12 cellular contexts compared by ENCODE assay signal in genomic region chr17:74768763-74769114, GRCh38. TPM values are rescaled to one million over a fixed set of nuclear protein-coding genes. Genes with fewer than 3 reads are reported as not detected.
A peak's percentile ranks its signal among the peaks of the same experiment; 100 is the strongest.
DNase-seq lines count a peak whose midpoint lies in the region; ATAC-seq and TF ChIP-seq lines count a peak whose summit lies in the region.
"Had no signal": no experiment of that assay in that cellular context is flagged by ENCODE, and none has a peak within 500 bp of the region (broad histone marks: within the 10 kb centered on the region; RNA-seq: fewer than 3 reads in every experiment).

No MANE protein-coding gene starts in this region.

- H3K36me3 Mint-ChIP-seq in MCF 10A (ENCODE audit: insufficient read depth, unreplicated experiment), result peaks cover 56% of the 10 kb centered on the region
- peaks cover 66% of the 10 kb centered on the region for H3K36me3 Mint-ChIP-seq in central memory CD8-positive, alpha-beta T cell (ENCODE audit: insufficient read depth)

- H3K9ac ChIP-seq in mammary epithelial cell (ENCODE audit: insufficient read depth, low read length), result no peak overlapping the region
- peak overlapping the region; percentile 15 for H3K9ac ChIP-seq in mucosa of stomach (ENCODE audit: low read length)

- in situ Hi-C loops in mammary epithelial cell (cut with MboI; ENCODE audit: low sequenced_read_pairs in 2 of 2), result no loop called here

- H3K27ac ChIP-seq in mammary epithelial cell (ENCODE audit: insufficient read depth, low read depth, low read length), result no peak overlapping the region
- H3K27ac ChIP-seq: brain microvascular endothelial cell had no signal

- H3K4me1 Mint-ChIP-seq in MCF 10A (ENCODE audit: insufficient read depth, unreplicated experiment), result peaks cover 16% of the 10 kb centered on the region
- H3K4me1 Mint-ChIP-seq in central memory CD8-positive, alpha-beta T cell, result peaks cover 40% of the 10 kb centered on the region

- H3K4me1 ChIP-seq in mammary epithelial cell (ENCODE audit: insufficient read depth, low read length), result peaks cover 6% of the 10 kb centered on the region
- peaks cover 28% of the 10 kb centered on the region for H3K4me1 ChIP-seq in mucosa of stomach (ENCODE audit: control insufficient read depth, insufficient read depth, low read length)

- H3K27me3 ChIP-seq in mammary epithelial cell (ENCODE audit: insufficient read depth, low read length) (no peaks in the 10 kb centered on the region), mucosa of stomach (ENCODE audit: control insufficient read depth, insufficient read depth, low read length) (no peaks in the 10 kb centered on the region)
- H3K27me3 ChIP-seq: brain microvascular endothelial cell had no signal

- no peaks in the 10 kb centered on the region for H3K9me3 ChIP-seq in mammary epithelial cell (replicated peaks; ENCODE audit: insufficient read depth, low read length)
- H3K9me3 ChIP-seq in mucosa of stomach (ENCODE audit: control insufficient read depth, low read length), result no peaks in the 10 kb centered on the region
- H3K9me3 ChIP-seq: gastroesophageal sphincter had no signal

- H3K9me3 Mint-ChIP-seq in MCF 10A (ENCODE audit: unreplicated experiment), result no peaks in the 10 kb centered on the region
- H3K9me3 Mint-ChIP-seq in central memory CD8-positive, alpha-beta T cell, result no peaks in the 10 kb centered on the region

- H4K20me1 ChIP-seq in mammary epithelial cell (ENCODE audit: insufficient read depth, low read length), result no peaks in the 10 kb centered on the region

- H3K36me3 ChIP-seq in mammary epithelial cell (ENCODE audit: insufficient read depth, low read length) (peaks cover 19% of the 10 kb centered on the region), mucosa of stomach (ENCODE audit: control insufficient read depth, insufficient read depth, low read length) (peaks cover 27% of the 10 kb centered on the region)

- POLR2A ChIA-PET in MCF 10A (lab: Yijun Ruan, JAX), result interaction anchor here (0.9 to 3.0 kb wide), 4 partner anchors 11 to 24 kb away, joined by 4 to 18 read pairs (median 8); no protein-coding TSS in a partner anchor

- no peak overlapping the region for H3K4me3 Mint-ChIP-seq in MCF 10A (ENCODE audit: unreplicated experiment)
- H3K4me3 Mint-ChIP-seq in central memory CD8-positive, alpha-beta T cell, result no peak overlapping the region

- H3K27ac Mint-ChIP-seq in MCF 10A (ENCODE audit: low read depth, unreplicated experiment), result peak overlapping the region; percentile 61
- H3K27ac Mint-ChIP-seq in central memory CD8-positive, alpha-beta T cell (ENCODE audit: low read depth), result peak overlapping the region; percentile 92

- peaks cover 5% of the 10 kb centered on the region for H3K79me2 ChIP-seq in mammary epithelial cell (ENCODE audit: insufficient read depth, low read length)

- no peak overlapping the region for H2AFZ ChIP-seq in mammary epithelial cell (ENCODE audit: low read depth, low read length)

- no peak overlapping the region for H3K4me2 ChIP-seq in mammary epithelial cell (ENCODE audit: insufficient read depth, low read depth, low read length)

- ATAC-seq in central memory CD8-positive, alpha-beta T cell (replicated peaks; ENCODE audit: extremely low read depth, poor library complexity, severe bottlenecking), result no peak
- no peak for ATAC-seq in HG02840 (IDR thresholded peaks at IDR 0.05; ENCODE audit: low FRiP score, unreplicated experiment)
- ATAC-seq: gastroesophageal sphincter had no signal

- CTCF ChIA-PET in MCF 10A (lab: Yijun Ruan, JAX), result interaction anchor here (4.0 to 5.3 kb wide), 2 partner anchors 11 to 23 kb away, joined by 60 to 74 read pairs; no protein-coding TSS in a partner anchor
- CTCF ChIA-PET in mammary epithelial cell (lab: Charles Lee; ENCODE audit: low non-redundant PET), result no interaction called here

- H3K4me3 ChIP-seq in mammary epithelial cell (replicated peaks in 1 of 3; ENCODE audit: insufficient read depth in 1 of 3, low read depth in 2 of 3, low read length in 3 of 3) (no peak overlapping the region), mucosa of stomach (ENCODE audit: low read length) (no peak overlapping the region)
- H3K4me3 ChIP-seq: gastroesophageal sphincter had no signal

- TF ChIP-seq CTCF in MCF 10A (IDR thresholded peaks at IDR 0.05; ENCODE audit: unreplicated experiment) (no peak), mammary epithelial cell (conservative IDR thresholded peaks at IDR 0.05 in 1 of 2, IDR thresholded peaks at IDR 0.05 in 1 of 2; ENCODE audit: extremely low read depth in 1 of 2, insufficient read depth in 1 of 2, low read depth in 1 of 2, low read length in 2 of 2) (no peak)

- dilution Hi-C loops in mammary epithelial cell (cut with HindIII; ENCODE audit: low sequenced_read_pairs), result no loop called here

- no peaks in the 10 kb centered on the region for H3K27me3 Mint-ChIP-seq in MCF 10A (ENCODE audit: insufficient read depth, unreplicated experiment)
- no peaks in the 10 kb centered on the region for H3K27me3 Mint-ChIP-seq in central memory CD8-positive, alpha-beta T cell

- BruUV-seq in MCF 10A (replicated peaks; lab: Mats Ljungman, UMichigan), result TSS peak; percentile 55
- no TSS peak for BruUV-seq in mammary epithelial cell (replicated peaks; lab: Mats Ljungman, UMichigan)

- 85% methylated on average over 7 of the region's 7 CpGs for WGBS in mammary epithelial cell (ENCODE audit: low coverage, missing lambda C conversion rate)

- DNase-seq in MCF 10A (ENCODE audit: unreplicated experiment) (no peak), mammary epithelial cell (no peak), NCI-H2196 (lab: John Stamatoyannopoulos, UW; ENCODE audit: unreplicated experiment) (no peak), GM03348 (ENCODE audit: low spot score) (no peak)
- DNase-seq in central memory CD8-positive, alpha-beta T cell (ENCODE audit: low spot score in 2 of 2), result no peak
- no peak for DNase-seq in activated effector memory CD4-positive, alpha-beta T cell treated with Interleukin-2 at 50 U/mL for 16 hours
- DNase-seq: AML-193, brain microvascular endothelial cell, MM.1S had no signal

- intact Hi-C loops in MCF 10A (cut with micrococcal nuclease) (no loop called here), mammary epithelial cell (cut with micrococcal nuclease) (no loop called here)

RNA-seq across cellular contexts. Expression of gene NAT9, which starts 7.4 kb away (rescaled TPM):
- 58.1 and 64.8 TPM in 2 replicates for total RNA-seq in MCF 10A (2022)
- total RNA-seq in mammary epithelial cell, result 10 to 100 TPM; 24.7 to 76.5 TPM
- 37.3 TPM for polyA plus RNA-seq in mammary epithelial cell
- 4.1 TPM for polyA minus RNA-seq in mammary epithelial cell

RNA-seq across cellular contexts. Expression of gene NHERF1, which starts 20.3 kb away (rescaled TPM):
- total RNA-seq in MCF 10A (2022) (23.9 and 25.3 TPM in 2 replicates), mammary epithelial cell (10 to 100 TPM in 1 of 2 donors, 1 to 10 TPM in 1; 5.8 to 24.6 TPM)
- polyA plus RNA-seq in mammary epithelial cell, result 36.3 TPM
- 59.6 TPM for polyA minus RNA-seq in mammary epithelial cell

RNA-seq across cellular contexts. Expression of gene RAB37, which starts 31.7 kb away (rescaled TPM):
- total RNA-seq in MCF 10A (2022) (not detected in 2 replicates), mammary epithelial cell (not detected)
- not detected for polyA plus RNA-seq in mammary epithelial cell
- not detected for polyA minus RNA-seq in mammary epithelial cell

RNA-seq across cellular contexts. Expression of gene CD300LF, which starts 56.0 kb away (rescaled TPM):
- not detected in 2 replicates for total RNA-seq in MCF 10A (2022)
- total RNA-seq in mammary epithelial cell, result not detected
- polyA plus RNA-seq in mammary epithelial cell, result not detected
- polyA minus RNA-seq in mammary epithelial cell, result not detected
